ENCODE assay signal across 12 cellular contexts in genomic region chr4:123892997-123893745, GRCh38.
DNase-seq lines count a peak whose midpoint lies in the region; FAIRE-seq and TF ChIP-seq lines count a peak whose summit lies in the region.
"Had no signal": no experiment of that assay in that cellular context is flagged by ENCODE, and none has a peak within 500 bp of the region (broad histone marks: within the 10 kb centered on the region; RNA-seq: fewer than 3 reads in every experiment).

No MANE protein-coding gene starts in this region.

- TF ChIP-seq CTCF in fibroblast of mammary gland (conservative IDR thresholded peaks at IDR 0.05; ENCODE audit: control insufficient read depth, insufficient read depth, low read depth, low read length) (no peak), kidney (IDR thresholded peaks at IDR 0.05; ENCODE audit: borderline replicate concordance, extremely low read depth, insufficient read depth) (no peak)

- H3K9ac ChIP-seq in kidney (ENCODE audit: low read length in 2 of 2): no peak overlapping the region

- DNase-seq in NCI-H748 treated with DMSO at 0.1 percent for 48 hours (lab: John Stamatoyannopoulos, UW) (peak; percentile 45), fibroblast of mammary gland (ENCODE audit: low read depth) (peak; percentile 76), T1000 (lab: John Stamatoyannopoulos, UW) (no peak), iPS-NIHi11 (ENCODE audit: low spot score) (no peak), kidney (no peak)
- DNase-seq in stimulated activated CD4-positive, alpha-beta T cell treated with anti-CD3 and anti-CD28 coated beads, Interleukin-4, amount 100 ng/mL, for 24 hours: no peak
- DNase-seq: activated T-cell treated with anti-CD3 and anti-CD28 coated beads, Interleukin-2, amount 50 U/mL, for 24 hours; foreskin keratinocyte; stimulated activated naive CD4-positive, alpha-beta T cell treated with Interleukin-2 at 50 U/mL for 16 hours had no signal

- H3K36me3 ChIP-seq in ACC112 (ENCODE audit: insufficient read depth, low read length): no peaks in the 10 kb centered on the region
- no peaks in the 10 kb centered on the region for H3K36me3 ChIP-seq in muscle layer of duodenum (ENCODE audit: control insufficient read depth in 1 of 2, insufficient read depth in 2 of 2, low read length in 2 of 2)
- H3K36me3 ChIP-seq in kidney (ENCODE audit: control insufficient read depth in 1 of 2, insufficient read depth in 2 of 2, low read length in 2 of 2): no peaks in the 10 kb centered on the region

- peaks cover 14% of the 10 kb centered on the region for H3K4me1 ChIP-seq in ACC112 (ENCODE audit: control insufficient read depth, insufficient read depth, low read length, unreplicated experiment)
- peaks cover 7 to 14% of the 10 kb centered on the region in 2 donors for H3K4me1 ChIP-seq in muscle layer of duodenum (ENCODE audit: control insufficient read depth in 1 of 2, insufficient read depth in 2 of 2, low read length in 2 of 2)
- peaks cover 4% of the 10 kb centered on the region in 2 donors for H3K4me1 ChIP-seq in kidney (ENCODE audit: control insufficient read depth in 1 of 2, insufficient read depth in 1 of 2, low read depth in 1 of 2, low read length in 2 of 2)

- H3K27me3 ChIP-seq in ACC112 (ENCODE audit: insufficient read depth, low read length) (no peaks in the 10 kb centered on the region), muscle layer of duodenum (ENCODE audit: low read depth, low read length) (no peaks in the 10 kb centered on the region)
- H3K27me3 ChIP-seq: foreskin keratinocyte had no signal

- H3K9me3 ChIP-seq in muscle layer of duodenum (ENCODE audit: control insufficient read depth in 1 of 2, low read length in 2 of 2) (no peaks in the 10 kb centered on the region), kidney (ENCODE audit: control insufficient read depth in 1 of 2, low read length in 2 of 2) (peaks cover 0 to 3% of the 10 kb centered on the region in 2 donors)

- H2AFZ ChIP-seq in ACC112 (ENCODE audit: low read length, unreplicated experiment): peak overlapping the region; percentile 20

- H3K79me2 ChIP-seq in ACC112 (ENCODE audit: control insufficient read depth, insufficient read depth, low read length, unreplicated experiment): no peaks in the 10 kb centered on the region

- no peak for FAIRE-seq in kidney (lab: Jason Lieb, UNC)

- H3K4me3 ChIP-seq in ACC112 (ENCODE audit: low read depth, low read length) (peak overlapping the region; percentile 20; the same call in 1 of the 2 replicates), fibroblast of mammary gland (ENCODE audit: control insufficient read depth, low read depth, low read length) (no peak overlapping the region), muscle layer of duodenum (ENCODE audit: low read depth in 1 of 2, low read length in 2 of 2) (no peak overlapping the region), kidney (ENCODE audit: low read length in 2 of 2) (no peak overlapping the region)

- H3K27ac ChIP-seq in ACC112 (ENCODE audit: low read depth, low read length) (no peak overlapping the region), muscle layer of duodenum (ENCODE audit: low read length) (peak overlapping the region; percentile 9), kidney (ENCODE audit: low read depth in 2 of 2, low read length in 2 of 2) (no peak overlapping the region)
- H3K27ac ChIP-seq: foreskin keratinocyte, RWPE1 had no signal

- intact Hi-C loops in kidney (cut with DNase I): no loop called here

Comparison
In these comparisons a context has a peak if more than half of its experiments do, and no peak if none do; other contexts are left out.
1. DNase-seq: peak in NCI-H748 treated with DMSO at 0.1 percent for 48 hours (single experiment) and fibroblast of mammary gland (single experiment); none in T1000 (single experiment), iPS-NIHi11 (single experiment), kidney (single experiment) and stimulated activated CD4-positive, alpha-beta T cell treated with anti-CD3 and anti-CD28 coated beads, Interleukin-4, amount 100 ng/mL, for 24 hours (single experiment).